12 cellular contexts compared by ENCODE assay signal in the genomic region with DNA sequence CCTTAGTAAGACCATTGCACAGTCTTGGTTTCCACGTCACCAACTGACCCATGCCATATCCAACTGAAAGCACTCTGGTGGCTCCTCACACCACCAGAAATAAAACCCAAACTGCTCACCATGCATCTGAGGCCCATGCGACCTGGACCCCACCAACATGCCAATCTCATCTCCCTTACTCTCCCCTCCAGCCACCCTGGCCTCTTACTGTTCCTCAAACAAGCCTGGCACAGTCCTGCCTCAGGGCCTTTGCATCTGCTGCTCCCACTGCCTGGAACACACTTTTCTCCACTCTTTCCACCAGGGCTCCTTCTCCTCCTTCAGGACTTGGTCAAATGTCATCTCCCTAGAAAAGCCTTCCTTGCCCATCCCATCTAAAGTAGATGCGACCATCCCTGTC. TPM values are rescaled to one million over a fixed set of nuclear protein-coding genes. Genes with fewer than 3 reads are reported as not detected.
DNase-seq lines count a peak whose midpoint lies in the region; ATAC-seq and TF ChIP-seq lines count a peak whose summit lies in the region.
"Had no signal": no experiment of that assay in that cellular context is flagged by ENCODE, and none has a peak within 500 bp of the region (broad histone marks: within the 10 kb centered on the region; RNA-seq: fewer than 3 reads in every experiment).

No MANE protein-coding gene starts in this region.

- intact Hi-C loops in A673 (cut with micrococcal nuclease; ENCODE audit: unreplicated experiment) = no loop called here
- intact Hi-C loops in CD4-positive, alpha-beta memory T cell (cut with micrococcal nuclease) = no loop called here
- intact Hi-C loops in activated CD8-positive, alpha-beta T cell treated with anti-CD3 and anti-CD28 coated beads for 36 hours (cut with micrococcal nuclease) = no loop called here
- intact Hi-C loops in naive thymus-derived CD4-positive, alpha-beta T cell (cut with micrococcal nuclease) = no loop called here
- intact Hi-C loops in psoas muscle (cut with DNase I) = no loop called here

- TF ChIP-seq CTCF in A673 (conservative IDR thresholded peaks at IDR 0.05; ENCODE audit: low read depth, low read length) = no peak
- TF ChIP-seq CTCF in activated CD8-positive, alpha-beta T cell treated with anti-CD3 and anti-CD28 coated beads for 36 hours (IDR thresholded peaks at IDR 0.05) = no peak
- no peak for TF ChIP-seq CTCF in psoas muscle (IDR thresholded peaks at IDR 0.05)

- no peak for TF ChIP-seq POLR2A in erythroblast (IDR thresholded peaks at IDR 0.05; ENCODE audit: low read length)

- WGBS in psoas muscle, 3 donors = 96 to 98% (median 97%) methylated on average over 3 of the region's 3 CpGs

- in situ Hi-C loops in G401 (cut with HindIII; ENCODE audit: low sequenced_read_pairs) = no loop called here

- DNase-seq in A673 (ENCODE audit: low spot score) (no peak), hippocampal formation (lab: John Stamatoyannopoulos, UW) (no peak), psoas muscle (no peak), G401 (ENCODE audit: low spot score) (no peak), erythroblast (lab: John Stamatoyannopoulos, UW) (no peak)
- no peak for DNase-seq in CD4-positive, alpha-beta memory T cell
- no peak for DNase-seq in activated CD8-positive, alpha-beta T cell treated with anti-CD3 and anti-CD28 coated beads for 36 hours
- DNase-seq in naive thymus-derived CD4-positive, alpha-beta T cell = no peak
- DNase-seq: AML-193, NCI-H2081 treated with DMSO at 0.1 percent for 48 hours, NCI-H774 had no signal

- H3K27ac ChIP-seq in A673 (ENCODE audit: low read depth, low read length, poor library complexity, severe bottlenecking) (peak overlapping the region; percentile 35), psoas muscle (no peak overlapping the region)
- H3K27ac ChIP-seq in CD4-positive, alpha-beta memory T cell (ENCODE audit: low read depth, low read length) = peak overlapping the region; percentile 75
- peak overlapping the region; percentile 42 for H3K27ac ChIP-seq in naive thymus-derived CD4-positive, alpha-beta T cell (ENCODE audit: low read depth, low read length)

- POLR2A ChIA-PET in A673 (lab: Charles Lee; ENCODE audit: low non-redundant PET) = no interaction called here
- POLR2A ChIA-PET in CD4-positive, alpha-beta memory T cell (lab: Charles Lee; ENCODE audit: partially characterized antibody) = interaction anchor here (0.6 to 3.0 kb wide), 16 partner anchors 9 to 161 kb away, joined by 3 to 65 read pairs (median 5); a partner anchor contains a TSS
- POLR2A ChIA-PET in activated CD8-positive, alpha-beta T cell treated with anti-CD3 and anti-CD28 coated beads for 36 hours (lab: Charles Lee) = interaction anchor here (1.0 to 2.2 kb wide), 7 partner anchors 8 to 103 kb away, joined by 4 to 11 read pairs (median 5); no protein-coding TSS in a partner anchor
- POLR2A ChIA-PET in naive thymus-derived CD4-positive, alpha-beta T cell (lab: Charles Lee) = interaction anchor here (1.0 to 2.7 kb wide), 2 partner anchors 8 to 19 kb away, joined by 3 to 10 read pairs; a partner anchor contains a TSS

- H3K4me3 Mint-ChIP-seq in CD4-positive, alpha-beta memory T cell = peak overlapping the region; percentile 84 to 99 (median 95)
- peak overlapping the region; percentile 59 for H3K4me3 Mint-ChIP-seq in activated CD8-positive, alpha-beta T cell treated with anti-CD3 and anti-CD28 coated beads for 36 hours
- H3K4me3 Mint-ChIP-seq in naive thymus-derived CD4-positive, alpha-beta T cell = peak overlapping the region in 9 of 10 donors; percentile 46 to 73 (median 63)

- H3K4me1 Mint-ChIP-seq in CD4-positive, alpha-beta memory T cell = peaks cover 0 to 79% (median 35%) of the 10 kb centered on the region in 4 donors
- peaks cover 82% of the 10 kb centered on the region for H3K4me1 Mint-ChIP-seq in activated CD8-positive, alpha-beta T cell treated with anti-CD3 and anti-CD28 coated beads for 36 hours (ENCODE audit: low read depth)
- peaks cover 52 to 88% (median 79%) of the 10 kb centered on the region in 7 donors for H3K4me1 Mint-ChIP-seq in naive thymus-derived CD4-positive, alpha-beta T cell

- no TSS peak for BruUV-seq in A673 (replicated peaks; lab: Mats Ljungman, UMichigan)

- H3K27ac Mint-ChIP-seq in CD4-positive, alpha-beta memory T cell = peak overlapping the region in 2 of 7 donors; percentile 97 to 98
- H3K27ac Mint-ChIP-seq in activated CD8-positive, alpha-beta T cell treated with anti-CD3 and anti-CD28 coated beads for 36 hours = peak overlapping the region; percentile 85
- H3K27ac Mint-ChIP-seq in naive thymus-derived CD4-positive, alpha-beta T cell = peak overlapping the region; percentile 68 to 87 (median 83)

- CTCF ChIA-PET in A673 (lab: Charles Lee) = no interaction called here
- CTCF ChIA-PET in CD4-positive, alpha-beta memory T cell (lab: Charles Lee; ENCODE audit: partially characterized antibody) = no interaction called here
- CTCF ChIA-PET in activated CD8-positive, alpha-beta T cell treated with anti-CD3 and anti-CD28 coated beads for 36 hours (lab: Charles Lee) = interaction anchor here (0.9 to 1.5 kb wide), 3 partner anchors 12 to 103 kb away, joined by 3 to 4 read pairs (median 4); no protein-coding TSS in a partner anchor
- CTCF ChIA-PET in naive thymus-derived CD4-positive, alpha-beta T cell (lab: Charles Lee) = no interaction called here

- no peaks in the 10 kb centered on the region for H3K9me3 Mint-ChIP-seq in CD4-positive, alpha-beta memory T cell
- H3K9me3 Mint-ChIP-seq in activated CD8-positive, alpha-beta T cell treated with anti-CD3 and anti-CD28 coated beads for 36 hours = peaks cover 3% of the 10 kb centered on the region
- H3K9me3 Mint-ChIP-seq in naive thymus-derived CD4-positive, alpha-beta T cell = no peaks in the 10 kb centered on the region

- H3K27me3 Mint-ChIP-seq in CD4-positive, alpha-beta memory T cell = no peaks in the 10 kb centered on the region
- H3K27me3 Mint-ChIP-seq in activated CD8-positive, alpha-beta T cell treated with anti-CD3 and anti-CD28 coated beads for 36 hours = no peaks in the 10 kb centered on the region
- H3K27me3 Mint-ChIP-seq in naive thymus-derived CD4-positive, alpha-beta T cell = no peaks in the 10 kb centered on the region

- H3K4me1 ChIP-seq in A673 (ENCODE audit: insufficient read depth, low read length, poor library complexity, severe bottlenecking) (peaks cover 80% of the 10 kb centered on the region), psoas muscle (no peaks in the 10 kb centered on the region)
- peaks cover 99% of the 10 kb centered on the region for H3K4me1 ChIP-seq in CD4-positive, alpha-beta memory T cell (ENCODE audit: insufficient read depth, low read length)
- H3K4me1 ChIP-seq in naive thymus-derived CD4-positive, alpha-beta T cell (ENCODE audit: control insufficient read depth in 2 of 2, insufficient read depth in 2 of 2, low read length in 2 of 2) = peaks cover 87 to 93% of the 10 kb centered on the region in 2 donors

- no peak for ATAC-seq in activated CD8-positive, alpha-beta T cell treated with anti-CD3 and anti-CD28 coated beads for 36 hours
- ATAC-seq in naive thymus-derived CD4-positive, alpha-beta T cell = no peak
- no peak for ATAC-seq in psoas muscle

- peaks cover 6 to 25% of the 10 kb centered on the region in 2 donors for H3K36me3 Mint-ChIP-seq in CD4-positive, alpha-beta memory T cell
- peaks cover 64% of the 10 kb centered on the region for H3K36me3 Mint-ChIP-seq in activated CD8-positive, alpha-beta T cell treated with anti-CD3 and anti-CD28 coated beads for 36 hours (ENCODE audit: low read depth)
- H3K36me3 Mint-ChIP-seq in naive thymus-derived CD4-positive, alpha-beta T cell = peaks cover 0 to 48% (median 0%) of the 10 kb centered on the region in 5 donors

- no peaks in the 10 kb centered on the region for H3K9me3 ChIP-seq in A673 (ENCODE audit: low read depth, low read length, poor library complexity, severe bottlenecking)
- H3K9me3 ChIP-seq in CD4-positive, alpha-beta memory T cell (ENCODE audit: control insufficient read depth in 1 of 2, low read length in 2 of 2) = no peaks in the 10 kb centered on the region
- H3K9me3 ChIP-seq in naive thymus-derived CD4-positive, alpha-beta T cell (ENCODE audit: control insufficient read depth in 2 of 3, low read length in 3 of 3) = no peaks in the 10 kb centered on the region
- no peaks in the 10 kb centered on the region for H3K9me3 ChIP-seq in psoas muscle

- no peaks in the 10 kb centered on the region for H3K27me3 ChIP-seq in A673 (replicated peaks; ENCODE audit: insufficient read depth, low read depth, low read length, poor library complexity)
- no peaks in the 10 kb centered on the region for H3K27me3 ChIP-seq in CD4-positive, alpha-beta memory T cell (ENCODE audit: insufficient read depth, low read length)
- no peaks in the 10 kb centered on the region for H3K27me3 ChIP-seq in naive thymus-derived CD4-positive, alpha-beta T cell (ENCODE audit: control insufficient read depth in 2 of 2, insufficient read depth in 2 of 2, low read length in 2 of 2)
- H3K27me3 ChIP-seq in psoas muscle (ENCODE audit: insufficient read depth in 3 of 3, low read length in 2 of 3) = no peaks in the 10 kb centered on the region

- H3K36me3 ChIP-seq in A673 (ENCODE audit: insufficient read depth, low read length, poor library complexity, severe bottlenecking) (peaks cover 71% of the 10 kb centered on the region), psoas muscle (ENCODE audit: insufficient read depth in 1 of 2, low read depth in 1 of 2) (no peaks in the 10 kb centered on the region)
- peaks cover 4% of the 10 kb centered on the region for H3K36me3 ChIP-seq in CD4-positive, alpha-beta memory T cell (ENCODE audit: insufficient read depth, low read length)
- no peaks in the 10 kb centered on the region for H3K36me3 ChIP-seq in naive thymus-derived CD4-positive, alpha-beta T cell (ENCODE audit: control insufficient read depth in 2 of 3, insufficient read depth in 3 of 3, low read length in 3 of 3)

- H3K4me3 ChIP-seq in A673 (ENCODE audit: low read depth, low read length, poor library complexity, severe bottlenecking) = no peak overlapping the region
- H3K4me3 ChIP-seq in CD4-positive, alpha-beta memory T cell (ENCODE audit: low read length in 2 of 2) = peak overlapping the region; percentile 37 to 57
- H3K4me3 ChIP-seq in naive thymus-derived CD4-positive, alpha-beta T cell (ENCODE audit: low read length) = peak overlapping the region; percentile 24
- H3K4me3 ChIP-seq in psoas muscle = no peak overlapping the region
- H3K4me3 ChIP-seq: smooth muscle cell had no signal

RNA-seq across cellular contexts. Expression of a gene that starts 8.7 kb away (rescaled TPM):
- total RNA-seq in A673 (2021) (145 and 174 TPM in 2 replicates), psoas muscle (1 to 10 TPM; 5.3 to 8.3 (median 6.9) TPM)
- 100 to 1,000 TPM; 164 to 165 TPM for total RNA-seq in CD4-positive, alpha-beta memory T cell
- 10 to 100 TPM; 10.6 to 79.6 TPM for polyA plus RNA-seq in CD4-positive, alpha-beta memory T cell
- total RNA-seq in activated CD8-positive, alpha-beta T cell treated with anti-CD3 and anti-CD28 coated beads for 36 hours = 10 to 100 TPM; 79.7 to 80.5 TPM
- 100 to 1,000 TPM in 2 of 5 experiments, 10 to 100 TPM in 3; 42.0 to 143 (median 53.8) TPM for total RNA-seq in naive thymus-derived CD4-positive, alpha-beta T cell
- 1 to 10 TPM; 2.9 to 6.2 TPM for polyA plus RNA-seq in naive thymus-derived CD4-positive, alpha-beta T cell
- 1 to 10 TPM; 2.5 to 4.0 (median 3.5) TPM for polyA plus RNA-seq in psoas muscle
- total RNA-seq in G401 (2014; rRNA removed; shearing (Covaris generic)) = 6.1 and 8.9 TPM in 2 replicates

Comparison
In these comparisons a context has a peak if more than half of its experiments do, and no peak if none do; other contexts are left out.
1. H3K4me3 ChIP-seq: peak in CD4-positive, alpha-beta memory T cell (2 of 2) and naive thymus-derived CD4-positive, alpha-beta T cell (single experiment); none in A673 (single experiment) and psoas muscle (single experiment).
2. Peak in every context shown above with its lines, with median percentiles within 50 percentile points of each other: H3K4me3 Mint-ChIP-seq.